ENCODE assay signal across 1 cellular context in genomic region chr19:11558881-11559828, GRCh38.
TF ChIP-seq lines count a peak whose summit lies in the region.

Gene ELOF1, minus strand, starts transcription at chr19:11559230. Its CDS starts 4,883 bp downstream, at chr19:11554347.

TF ChIP-seq in HepG2, 621 proteins besides CTCF, POLR2A, EP300 and RAD21 (continued from another document and continues in another):
- TF ChIP-seq ARID4A (CRISPR knock-in tag; IDR thresholded peaks at IDR 0.05; ENCODE audit: borderline replicate concordance) (peak; percentile 91), ZNF776 (CRISPR knock-in tag; IDR thresholded peaks at IDR 0.05) (peak; percentile 64; the same call in 1 of the 2 replicates), ZHX1 (CRISPR knock-in tag; IDR thresholded peaks at IDR 0.05; ENCODE audit: low read depth) (no peak), ZNF12 (CRISPR knock-in tag; IDR thresholded peaks at IDR 0.05) (no peak), CBX1 (IDR thresholded peaks at IDR 0.05; ENCODE audit: low read depth) (no peak), NR2F6 (IDR thresholded peaks at IDR 0.05) (no peak), NR2F6 (CRISPR knock-in tag; IDR thresholded peaks at IDR 0.05) (no peak), KAT2B (IDR thresholded peaks at IDR 0.05; ENCODE audit: borderline replicate concordance, low read depth, low read length) (no peak), NCOA2 (CRISPR knock-in tag; IDR thresholded peaks at IDR 0.05) (peak; percentile 17; the same call in 1 of the 2 replicates), AGO1 (IDR thresholded peaks at IDR 0.05; ENCODE audit: low read depth, low read length, poor library complexity, severe bottlenecking) (no peak), ZNF816 (CRISPR knock-in tag; IDR thresholded peaks at IDR 0.05; ENCODE audit: borderline replicate concordance) (no peak), MAFF (IDR thresholded peaks at IDR 0.05; ENCODE audit: low read depth, low read length) (no peak), TGIF2 (CRISPR knock-in tag; IDR thresholded peaks at IDR 0.05) (peak; percentile 46), MBNL3 (CRISPR knock-in tag; conservative IDR thresholded peaks at IDR 0.05) (no peak), HMGA1 (CRISPR knock-in tag; conservative IDR thresholded peaks at IDR 0.05) (no peak), YY1 (IDR thresholded peaks at IDR 0.05; ENCODE audit: insufficient read depth, insufficient replicate concordance, low read depth, low read length) (no peak), SYNCRIP (IDR thresholded peaks at IDR 0.05; ENCODE audit: insufficient read depth, low read depth, low read length) (no peak), PRDM15 (CRISPR knock-in tag; IDR thresholded peaks at IDR 0.05) (no peak), KLF15 (CRISPR knock-in tag; IDR thresholded peaks at IDR 0.05; ENCODE audit: borderline replicate concordance) (no peak), ZHX2 (IDR thresholded peaks at IDR 0.05; ENCODE audit: low read depth) (peak; percentile 8; the same call in 1 of the 2 replicates), ZHX2 (CRISPR knock-in tag; IDR thresholded peaks at IDR 0.05; ENCODE audit: borderline replicate concordance) (no peak), ISX (CRISPR knock-in tag; conservative IDR thresholded peaks at IDR 0.05) (no peak), NPAS2 (CRISPR knock-in tag; IDR thresholded peaks at IDR 0.05; ENCODE audit: borderline replicate concordance) (no peak), MEIS1 (CRISPR knock-in tag; IDR thresholded peaks at IDR 0.05; ENCODE audit: borderline replicate concordance) (no peak), PLRG1 (conservative IDR thresholded peaks at IDR 0.05) (no peak), SSRP1 (CRISPR knock-in tag; IDR thresholded peaks at IDR 0.05) (no peak), MYC (CRISPR knock-in tag; IDR thresholded peaks at IDR 0.05; ENCODE audit: borderline replicate concordance) (peak; percentile 35; the same call in 1 of the 2 replicates), TMF1 (CRISPR knock-in tag; IDR thresholded peaks at IDR 0.05; ENCODE audit: low read depth) (0 out of 2 replicates have a peak, but pooled peaks have one; percentile 15), ZSCAN30 (CRISPR knock-in tag; IDR thresholded peaks at IDR 0.05) (no peak), ZNF775 (CRISPR knock-in tag; IDR thresholded peaks at IDR 0.05; ENCODE audit: borderline replicate concordance) (no peak), ATF7-NPFF (CRISPR knock-in tag; IDR thresholded peaks at IDR 0.05; ENCODE audit: low read depth) (no peak), ZBTB25 (CRISPR knock-in tag; IDR thresholded peaks at IDR 0.05) (peak; percentile 52), PAF1 (CRISPR knock-in tag; IDR thresholded peaks at IDR 0.05) (no peak), DRAP1 (CRISPR knock-in tag; IDR thresholded peaks at IDR 0.05) (peak; percentile 94), ZNF772 (CRISPR knock-in tag; IDR thresholded peaks at IDR 0.05) (peak; percentile 19; the same call in 1 of the 2 replicates)
- TF ChIP-seq, protein P1, sequence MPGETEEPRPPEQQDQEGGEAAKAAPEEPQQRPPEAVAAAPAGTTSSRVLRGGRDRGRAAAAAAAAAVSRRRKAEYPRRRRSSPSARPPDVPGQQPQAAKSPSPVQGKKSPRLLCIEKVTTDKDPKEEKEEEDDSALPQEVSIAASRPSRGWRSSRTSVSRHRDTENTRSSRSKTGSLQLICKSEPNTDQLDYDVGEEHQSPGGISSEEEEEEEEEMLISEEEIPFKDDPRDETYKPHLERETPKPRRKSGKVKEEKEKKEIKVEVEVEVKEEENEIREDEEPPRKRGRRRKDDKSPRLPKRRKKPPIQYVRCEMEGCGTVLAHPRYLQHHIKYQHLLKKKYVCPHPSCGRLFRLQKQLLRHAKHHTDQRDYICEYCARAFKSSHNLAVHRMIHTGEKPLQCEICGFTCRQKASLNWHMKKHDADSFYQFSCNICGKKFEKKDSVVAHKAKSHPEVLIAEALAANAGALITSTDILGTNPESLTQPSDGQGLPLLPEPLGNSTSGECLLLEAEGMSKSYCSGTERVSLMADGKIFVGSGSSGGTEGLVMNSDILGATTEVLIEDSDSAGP (CRISPR knock-in tag; IDR thresholded peaks at IDR 0.05; ENCODE audit: borderline replicate concordance), result no peak; the same call in 1 of the 2 replicates
- TF ChIP-seq, protein P2, sequence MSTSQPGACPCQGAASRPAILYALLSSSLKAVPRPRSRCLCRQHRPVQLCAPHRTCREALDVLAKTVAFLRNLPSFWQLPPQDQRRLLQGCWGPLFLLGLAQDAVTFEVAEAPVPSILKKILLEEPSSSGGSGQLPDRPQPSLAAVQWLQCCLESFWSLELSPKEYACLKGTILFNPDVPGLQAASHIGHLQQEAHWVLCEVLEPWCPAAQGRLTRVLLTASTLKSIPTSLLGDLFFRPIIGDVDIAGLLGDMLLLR (CRISPR knock-in tag; IDR thresholded peaks at IDR 0.05), result peak; percentile 76; the same call in 1 of the 2 replicates
- TF ChIP-seq, protein P3, sequence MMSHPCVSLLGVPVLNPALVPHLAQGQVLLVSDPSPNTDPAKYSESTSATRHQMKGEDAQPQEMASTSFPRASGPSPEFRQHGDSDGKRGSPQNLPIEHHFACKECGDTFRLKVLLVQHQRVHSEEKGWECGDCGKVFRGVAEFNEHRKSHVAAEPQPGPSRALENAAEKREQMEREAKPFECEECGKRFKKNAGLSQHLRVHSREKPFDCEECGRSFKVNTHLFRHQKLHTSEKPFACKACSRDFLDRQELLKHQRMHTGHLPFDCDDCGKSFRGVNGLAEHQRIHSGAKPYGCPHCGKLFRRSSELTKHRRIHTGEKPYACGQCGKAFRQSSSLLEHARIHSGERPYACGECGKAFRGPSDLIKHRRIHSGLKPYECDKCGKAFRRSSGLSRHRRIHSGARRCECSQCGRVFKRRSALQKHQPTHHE (CRISPR knock-in tag; IDR thresholded peaks at IDR 0.05; ENCODE audit: borderline replicate concordance), result peak; percentile 23
